Comparison of ENCODE assay signal across 1 cellular context in the genomic region with DNA sequence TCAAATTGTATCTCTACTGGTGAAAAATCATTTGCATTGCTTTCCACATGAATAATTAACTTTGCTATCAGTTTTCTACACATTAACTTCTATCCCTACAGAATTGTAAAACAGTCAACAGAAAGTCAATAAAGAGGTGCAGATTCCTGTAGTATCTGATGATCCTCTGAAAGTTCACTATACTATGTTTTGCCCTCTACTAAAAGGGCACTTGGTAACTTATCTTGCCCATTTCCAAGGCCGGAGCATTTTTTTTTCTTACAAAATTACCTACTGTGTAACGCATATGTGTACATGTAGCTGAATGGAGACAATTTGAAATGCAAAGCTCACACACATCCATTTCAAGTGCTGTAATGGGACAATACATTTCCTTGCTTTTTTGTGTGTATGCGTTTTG.
A peak's percentile ranks its signal among the peaks of the same experiment; 100 is the strongest.
TF ChIP-seq lines count a peak whose summit lies in the region.

No MANE protein-coding gene starts in this region.

TF ChIP-seq in HepG2, 621 proteins besides CTCF, POLR2A, EP300 and RAD21 (continued from another document and continues in another):
- TF ChIP-seq, protein P1, sequence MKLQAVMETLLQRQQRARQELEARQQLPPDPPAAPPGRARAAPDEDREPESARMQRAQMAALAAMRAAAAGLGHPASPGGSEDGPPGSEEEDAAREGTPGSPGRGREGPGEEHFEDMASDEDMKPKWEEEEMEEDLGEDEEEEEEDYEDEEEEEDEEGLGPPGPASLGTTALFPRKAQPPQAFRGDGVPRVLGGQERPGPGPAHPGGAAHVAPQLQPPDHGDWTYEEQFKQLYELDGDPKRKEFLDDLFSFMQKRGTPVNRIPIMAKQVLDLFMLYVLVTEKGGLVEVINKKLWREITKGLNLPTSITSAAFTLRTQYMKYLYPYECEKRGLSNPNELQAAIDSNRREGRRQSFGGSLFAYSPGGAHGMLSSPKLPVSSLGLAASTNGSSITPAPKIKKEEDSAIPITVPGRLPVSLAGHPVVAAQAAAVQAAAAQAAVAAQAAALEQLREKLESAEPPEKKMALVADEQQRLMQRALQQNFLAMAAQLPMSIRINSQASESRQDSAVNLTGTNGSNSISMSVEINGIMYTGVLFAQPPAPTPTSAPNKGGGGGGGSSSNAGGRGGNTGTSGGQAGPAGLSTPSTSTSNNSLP (IDR thresholded peaks at IDR 0.05; ENCODE audit: low read depth, low read length): peak; percentile 70
- peak; percentile 73 for TF ChIP-seq NCOA2 (CRISPR knock-in tag; IDR thresholded peaks at IDR 0.05)
- TF ChIP-seq, protein P2, sequence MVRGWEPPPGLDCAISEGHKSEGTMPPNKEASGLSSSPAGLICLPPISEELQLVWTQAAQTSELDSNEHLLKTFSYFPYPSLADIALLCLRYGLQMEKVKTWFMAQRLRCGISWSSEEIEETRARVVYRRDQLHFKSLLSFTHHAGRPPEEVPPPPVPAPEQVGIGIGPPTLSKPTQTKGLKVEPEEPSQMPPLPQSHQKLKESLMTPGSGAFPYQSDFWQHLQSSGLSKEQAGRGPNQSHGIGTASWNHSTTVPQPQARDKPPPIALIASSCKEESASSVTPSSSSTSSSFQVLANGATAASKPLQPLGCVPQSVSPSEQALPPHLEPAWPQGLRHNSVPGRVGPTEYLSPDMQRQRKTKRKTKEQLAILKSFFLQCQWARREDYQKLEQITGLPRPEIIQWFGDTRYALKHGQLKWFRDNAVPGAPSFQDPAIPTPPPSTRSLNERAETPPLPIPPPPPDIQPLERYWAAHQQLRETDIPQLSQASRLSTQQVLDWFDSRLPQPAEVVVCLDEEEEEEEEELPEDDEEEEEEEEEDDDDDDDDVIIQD (CRISPR knock-in tag; IDR thresholded peaks at IDR 0.05; ENCODE audit: low read depth): peak; percentile 31; the same call in 1 of the 2 replicates
- no peak for TF ChIP-seq ZNF446 (CRISPR knock-in tag; IDR thresholded peaks at IDR 0.05)
- 0 out of 2 replicates have a peak, but pooled peaks have one; percentile 61 for TF ChIP-seq MED13 (CRISPR knock-in tag; IDR thresholded peaks at IDR 0.05)
- TF ChIP-seq ZNF614 (CRISPR knock-in tag; IDR thresholded peaks at IDR 0.05; ENCODE audit: borderline replicate concordance): 0 out of 2 replicates have a peak, but pooled peaks have one; percentile 72
- peak; percentile 43; the same call in 1 of the 2 replicates for TF ChIP-seq ZNF792 (CRISPR knock-in tag; IDR thresholded peaks at IDR 0.05)
- no peak for TF ChIP-seq ZEB1 (IDR thresholded peaks at IDR 0.05; ENCODE audit: insufficient replicate concordance, low read depth)
- 0 out of 2 replicates have a peak, but pooled peaks have one; percentile 22 for TF ChIP-seq CEBPG (CRISPR knock-in tag; IDR thresholded peaks at IDR 0.05)
- 0 out of 2 replicates have a peak, but pooled peaks have one; percentile 51 for TF ChIP-seq TOE1 (CRISPR knock-in tag; IDR thresholded peaks at IDR 0.05)
- TF ChIP-seq, protein P3, sequence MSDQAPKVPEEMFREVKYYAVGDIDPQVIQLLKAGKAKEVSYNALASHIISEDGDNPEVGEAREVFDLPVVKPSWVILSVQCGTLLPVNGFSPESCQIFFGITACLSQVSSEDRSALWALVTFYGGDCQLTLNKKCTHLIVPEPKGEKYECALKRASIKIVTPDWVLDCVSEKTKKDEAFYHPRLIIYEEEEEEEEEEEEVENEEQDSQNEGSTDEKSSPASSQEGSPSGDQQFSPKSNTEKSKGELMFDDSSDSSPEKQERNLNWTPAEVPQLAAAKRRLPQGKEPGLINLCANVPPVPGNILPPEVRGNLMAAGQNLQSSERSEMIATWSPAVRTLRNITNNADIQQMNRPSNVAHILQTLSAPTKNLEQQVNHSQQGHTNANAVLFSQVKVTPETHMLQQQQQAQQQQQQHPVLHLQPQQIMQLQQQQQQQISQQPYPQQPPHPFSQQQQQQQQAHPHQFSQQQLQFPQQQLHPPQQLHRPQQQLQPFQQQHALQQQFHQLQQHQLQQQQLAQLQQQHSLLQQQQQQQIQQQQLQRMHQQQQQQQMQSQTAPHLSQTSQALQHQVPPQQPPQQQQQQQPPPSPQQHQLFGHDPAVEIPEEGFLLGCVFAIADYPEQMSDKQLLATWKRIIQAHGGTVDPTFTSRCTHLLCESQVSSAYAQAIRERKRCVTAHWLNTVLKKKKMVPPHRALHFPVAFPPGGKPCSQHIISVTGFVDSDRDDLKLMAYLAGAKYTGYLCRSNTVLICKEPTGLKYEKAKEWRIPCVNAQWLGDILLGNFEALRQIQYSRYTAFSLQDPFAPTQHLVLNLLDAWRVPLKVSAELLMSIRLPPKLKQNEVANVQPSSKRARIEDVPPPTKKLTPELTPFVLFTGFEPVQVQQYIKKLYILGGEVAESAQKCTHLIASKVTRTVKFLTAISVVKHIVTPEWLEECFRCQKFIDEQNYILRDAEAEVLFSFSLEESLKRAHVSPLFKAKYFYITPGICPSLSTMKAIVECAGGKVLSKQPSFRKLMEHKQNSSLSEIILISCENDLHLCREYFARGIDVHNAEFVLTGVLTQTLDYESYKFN (CRISPR knock-in tag; conservative IDR thresholded peaks at IDR 0.05): peak; percentile 77
- 0 out of 2 replicates have a peak, but pooled peaks have one; percentile 5 for TF ChIP-seq STAG1 (CRISPR knock-in tag; IDR thresholded peaks at IDR 0.05)
- TF ChIP-seq GATAD2A (CRISPR knock-in tag; IDR thresholded peaks at IDR 0.05): peak; percentile 36; the same call in 1 of the 2 replicates
- no peak for TF ChIP-seq FOXA1 (IDR thresholded peaks at IDR 0.05)
- TF ChIP-seq FOXA1 (CRISPR knock-in tag; IDR thresholded peaks at IDR 0.05): peak; percentile 75
- peak; percentile 75 for TF ChIP-seq ISL2 (CRISPR knock-in tag; IDR thresholded peaks at IDR 0.05)
- TF ChIP-seq ZKSCAN1 (IDR thresholded peaks at IDR 0.05; ENCODE audit: low read length): peak; percentile 73
- no peak for TF ChIP-seq SOX13 (IDR thresholded peaks at IDR 0.05)
- peak in 1 of 2 experiments; percentile 50; a peak in 1 of 4 replicates for TF ChIP-seq SOX13 (CRISPR knock-in tag; conservative IDR thresholded peaks at IDR 0.05 in 1 of 2, IDR thresholded peaks at IDR 0.05 in 1 of 2)
- TF ChIP-seq NR2F6 (IDR thresholded peaks at IDR 0.05): peak; percentile 61
- TF ChIP-seq NR2F6 (CRISPR knock-in tag; IDR thresholded peaks at IDR 0.05): peak; percentile 59
- TF ChIP-seq MIXL1 (CRISPR knock-in tag; IDR thresholded peaks at IDR 0.05): peak; percentile 61
- TF ChIP-seq SOX5 (CRISPR knock-in tag; IDR thresholded peaks at IDR 0.05; ENCODE audit: borderline replicate concordance): 0 out of 2 replicates have a peak, but pooled peaks have one; percentile 23
- TF ChIP-seq ZBTB42 (CRISPR knock-in tag; IDR thresholded peaks at IDR 0.05): no peak
- peak; percentile 55; the same call in 1 of the 2 replicates for TF ChIP-seq KAT8 (CRISPR knock-in tag; IDR thresholded peaks at IDR 0.05)
- TF ChIP-seq NFIC (IDR thresholded peaks at IDR 0.05; ENCODE audit: low read length): 0 out of 2 replicates have a peak, but pooled peaks have one; percentile 19
- no peak for TF ChIP-seq ZNF235 (CRISPR knock-in tag; IDR thresholded peaks at IDR 0.05; ENCODE audit: borderline replicate concordance)
- peak; percentile 40; the same call in 1 of the 2 replicates for TF ChIP-seq ARID5B (CRISPR knock-in tag; IDR thresholded peaks at IDR 0.05)
- peak; percentile 40; the same call in 1 of the 2 replicates for TF ChIP-seq AHDC1 (CRISPR knock-in tag; IDR thresholded peaks at IDR 0.05; ENCODE audit: borderline replicate concordance)
- TF ChIP-seq, protein P4, sequence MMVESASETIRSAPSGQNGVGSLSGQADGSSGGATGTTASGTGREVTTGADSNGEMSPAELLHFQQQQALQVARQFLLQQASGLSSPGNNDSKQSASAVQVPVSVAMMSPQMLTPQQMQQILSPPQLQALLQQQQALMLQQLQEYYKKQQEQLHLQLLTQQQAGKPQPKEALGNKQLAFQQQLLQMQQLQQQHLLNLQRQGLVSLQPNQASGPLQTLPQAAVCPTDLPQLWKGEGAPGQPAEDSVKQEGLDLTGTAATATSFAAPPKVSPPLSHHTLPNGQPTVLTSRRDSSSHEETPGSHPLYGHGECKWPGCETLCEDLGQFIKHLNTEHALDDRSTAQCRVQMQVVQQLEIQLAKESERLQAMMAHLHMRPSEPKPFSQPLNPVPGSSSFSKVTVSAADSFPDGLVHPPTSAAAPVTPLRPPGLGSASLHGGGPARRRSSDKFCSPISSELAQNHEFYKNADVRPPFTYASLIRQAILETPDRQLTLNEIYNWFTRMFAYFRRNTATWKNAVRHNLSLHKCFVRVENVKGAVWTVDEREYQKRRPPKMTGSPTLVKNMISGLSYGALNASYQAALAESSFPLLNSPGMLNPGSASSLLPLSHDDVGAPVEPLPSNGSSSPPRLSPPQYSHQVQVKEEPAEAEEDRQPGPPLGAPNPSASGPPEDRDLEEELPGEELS (CRISPR knock-in tag; IDR thresholded peaks at IDR 0.05): peak; percentile 52
- TF ChIP-seq, protein P5, sequence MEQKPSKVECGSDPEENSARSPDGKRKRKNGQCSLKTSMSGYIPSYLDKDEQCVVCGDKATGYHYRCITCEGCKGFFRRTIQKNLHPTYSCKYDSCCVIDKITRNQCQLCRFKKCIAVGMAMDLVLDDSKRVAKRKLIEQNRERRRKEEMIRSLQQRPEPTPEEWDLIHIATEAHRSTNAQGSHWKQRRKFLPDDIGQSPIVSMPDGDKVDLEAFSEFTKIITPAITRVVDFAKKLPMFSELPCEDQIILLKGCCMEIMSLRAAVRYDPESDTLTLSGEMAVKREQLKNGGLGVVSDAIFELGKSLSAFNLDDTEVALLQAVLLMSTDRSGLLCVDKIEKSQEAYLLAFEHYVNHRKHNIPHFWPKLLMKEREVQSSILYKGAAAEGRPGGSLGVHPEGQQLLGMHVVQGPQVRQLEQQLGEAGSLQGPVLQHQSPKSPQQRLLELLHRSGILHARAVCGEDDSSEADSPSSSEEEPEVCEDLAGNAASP (CRISPR knock-in tag; IDR thresholded peaks at IDR 0.05; ENCODE audit: borderline replicate concordance): peak; percentile 8; the same call in 1 of the 2 replicates
- TF ChIP-seq ZNF3 (CRISPR knock-in tag; IDR thresholded peaks at IDR 0.05): peak; percentile 94
- TF ChIP-seq ZNF7 (CRISPR knock-in tag; IDR thresholded peaks at IDR 0.05): no peak
- no peak for TF ChIP-seq ZFP62 (CRISPR knock-in tag; IDR thresholded peaks at IDR 0.05)
- TF ChIP-seq PPARG (CRISPR knock-in tag; conservative IDR thresholded peaks at IDR 0.05): peak; percentile 42; the same call in 1 of the 2 replicates
- 0 out of 2 replicates have a peak, but pooled peaks have one; percentile 27 for TF ChIP-seq FOXP1 (IDR thresholded peaks at IDR 0.05)
- peak; percentile 69; the same call in 1 of the 2 replicates for TF ChIP-seq FOXP1 (CRISPR knock-in tag; IDR thresholded peaks at IDR 0.05)
- TF ChIP-seq, protein P6, sequence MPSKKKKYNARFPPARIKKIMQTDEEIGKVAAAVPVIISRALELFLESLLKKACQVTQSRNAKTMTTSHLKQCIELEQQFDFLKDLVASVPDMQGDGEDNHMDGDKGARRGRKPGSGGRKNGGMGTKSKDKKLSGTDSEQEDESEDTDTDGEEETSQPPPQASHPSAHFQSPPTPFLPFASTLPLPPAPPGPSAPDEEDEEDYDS (CRISPR knock-in tag; IDR thresholded peaks at IDR 0.05): 0 out of 2 replicates have a peak, but pooled peaks have one; percentile 21
